25 cellular contexts compared by ENCODE assay signal in genomic region chr15:78207641-78208340, GRCh38. TPM values are rescaled to one million over a fixed set of nuclear protein-coding genes. Genes with fewer than 3 reads are reported as not detected.
DNase-seq lines count a peak whose midpoint lies in the region; ATAC-seq and TF ChIP-seq lines count a peak whose summit lies in the region.
"Had no signal": no experiment of that assay in that cellular context is flagged by ENCODE, and none has a peak within 500 bp of the region (broad histone marks: within the 10 kb centered on the region; RNA-seq: fewer than 3 reads in every experiment).

No MANE protein-coding gene starts in this region.

- no peaks in the 10 kb centered on the region for H3K36me3 ChIP-seq in RWPE2 (ENCODE audit: low read depth)
- no peaks in the 10 kb centered on the region for H3K36me3 ChIP-seq in mucosa of descending colon (ENCODE audit: low read depth)
- H3K36me3 ChIP-seq: thoracic aorta had no signal

- DNase-seq in RWPE2 (ENCODE audit: low spot score) (peak; percentile 66), mucosa of descending colon (no peak)
- DNase-seq: activated CD4-positive, CD25-positive, alpha-beta regulatory T cell; aorta; CD4-positive, alpha-beta memory T cell; central memory CD4-positive, alpha-beta T cell; GM23248; kidney; NCI-H1105 treated with DMSO at 0.1 percent for 48 hours; NCI-H2081 treated with DMSO at 0.1 percent for 48 hours; NCI-H345; NCI-H82; Right ventricle myocardium superior; small intestine; T-helper 9 cell had no signal

- no peak for TF ChIP-seq CTCF in C4-2B (conservative IDR thresholded peaks at IDR 0.05)
- TF ChIP-seq CTCF in RWPE2 (IDR thresholded peaks at IDR 0.05; ENCODE audit: poor library complexity, severe bottlenecking), result no peak
- TF ChIP-seq CTCF in mucosa of descending colon (IDR thresholded peaks at IDR 0.05), result no peak

- ATAC-seq in RWPE2 (ENCODE audit: low read depth) (no peak), GM21528 (IDR thresholded peaks at IDR 0.05; ENCODE audit: low FRiP score, unreplicated experiment) (no peak), HG02973 (IDR thresholded peaks at IDR 0.05; ENCODE audit: unreplicated experiment) (no peak), mucosa of descending colon (no peak), HG03521 (IDR thresholded peaks at IDR 0.05; ENCODE audit: unreplicated experiment) (no peak)
- ATAC-seq: activated naive CD4-positive, alpha-beta T cell treated with anti-CD3 and anti-CD28 coated beads, Interleukin-2, amount 50 U/mL, for 72 hours had no signal

- H3K4me1 ChIP-seq in RWPE2 (ENCODE audit: insufficient read depth, poor library complexity, severe bottlenecking), result peaks cover 7% of the 10 kb centered on the region
- peaks cover 19% of the 10 kb centered on the region for H3K4me1 ChIP-seq in mucosa of descending colon (ENCODE audit: low read depth)

- H3K9me3 ChIP-seq in RWPE2 (ENCODE audit: severe bottlenecking), result no peaks in the 10 kb centered on the region
- H3K9me3 ChIP-seq in mucosa of descending colon, result no peaks in the 10 kb centered on the region
- H3K9me3 ChIP-seq: thoracic aorta had no signal

- H3K27me3 ChIP-seq in RWPE2 (ENCODE audit: insufficient read depth, poor library complexity, severe bottlenecking), result no peaks in the 10 kb centered on the region
- H3K27me3 ChIP-seq in layer of hippocampus (ENCODE audit: control insufficient read depth, insufficient read depth, low read length), result no peaks in the 10 kb centered on the region

- peak overlapping the region; percentile 94 for H3K27ac ChIP-seq in C4-2B
- no peak overlapping the region for H3K27ac ChIP-seq in RWPE2 (ENCODE audit: poor library complexity, severe bottlenecking)
- H3K27ac ChIP-seq in layer of hippocampus (ENCODE audit: low read depth, low read length), result peak overlapping the region; percentile 92
- peak overlapping the region in 11 of 21 experiments; percentile 4 to 85 (median 68) for H3K27ac ChIP-seq in skin epidermis
- H3K27ac ChIP-seq: GM23248, thoracic aorta had no signal

- H3K4me3 ChIP-seq in RWPE2 (ENCODE audit: severe bottlenecking) (no peak overlapping the region), skin epidermis (no peak overlapping the region), mucosa of descending colon (no peak overlapping the region)
- H3K4me3 ChIP-seq: GM23248, thoracic aorta had no signal

- intact Hi-C loops in mucosa of descending colon (cut with DNase I, micrococcal nuclease), result no loop called here

RNA-seq across cellular contexts. Expression of gene ACSBG1, which starts 26.6 kb away (rescaled TPM):
- 1 to 10 TPM in 1 of 3 donors, under 1 TPM in 2; 0.32 to 5.2 (median 0.53) TPM for total RNA-seq in mucosa of descending colon
- total RNA-seq: activated naive CD4-positive, alpha-beta T cell treated with anti-CD3 and anti-CD28 coated beads, Interleukin-2, amount 50 U/mL, for 72 hours; aorta; CD4-positive, alpha-beta memory T cell; GM23248; lung microvascular endothelial cell; M059J; thoracic aorta had no signal

RNA-seq across cellular contexts. Expression of gene DNAJA4, which starts 56.6 kb away (rescaled TPM):
- total RNA-seq in mucosa of descending colon, result 10 to 100 TPM; 33.8 to 52.8 (median 43.5) TPM

RNA-seq across cellular contexts. Expression of gene IDH3A, which starts 58.6 kb away (rescaled TPM):
- total RNA-seq in mucosa of descending colon, result 100 to 1,000 TPM; 183 to 227 (median 207) TPM
